8 cellular contexts compared by ENCODE assay signal in genomic region chrX:120603707-120604358, GRCh38. TPM values are rescaled to one million over a fixed set of nuclear protein-coding genes. Genes with fewer than 3 reads are reported as not detected.
DNase-seq lines count a peak whose midpoint lies in the region; ATAC-seq and TF ChIP-seq lines count a peak whose summit lies in the region.

TSS of gene MCTS1 (plus strand) at chrX:120604101. CDS start at chrX:120604237, 136 bp downstream.

- H3K4me1 ChIP-seq in NT2/D1 (ENCODE audit: insufficient read depth, insufficient read length) = no peaks in the 10 kb centered on the region

- peaks cover 13% of the 10 kb centered on the region for H3K4me1 Mint-ChIP-seq in activated CD8-positive, alpha-beta memory T cell treated with anti-CD3 and anti-CD28 coated beads, Interleukin-2, amount 10 ng/mL, durations not matched to agents 7 days and 5 days

- H3K9me3 Mint-ChIP-seq in activated CD8-positive, alpha-beta memory T cell treated with anti-CD3 and anti-CD28 coated beads, Interleukin-2, amount 10 ng/mL, durations not matched to agents 7 days and 5 days (ENCODE audit: low read depth) = no peaks in the 10 kb centered on the region

- in situ Hi-C loops in endometrial microvascular endothelial cells (cut with HindIII; ENCODE audit: inconsistent ontology term, low pct_unique_long_range_greater_than_20kb, low sequenced_read_pairs) = no loop called here

- CTCF ChIA-PET in activated CD8-positive, alpha-beta memory T cell treated with anti-CD3 and anti-CD28 coated beads, Interleukin-2, amount 10 ng/mL, durations not matched to agents 7 days and 5 days (lab: Charles Lee) = interaction anchor here (0.7 to 2.1 kb wide), 2 partner anchors 25 to 43 kb away, joined by 4 to 12 read pairs; partner anchors contain the start of gene CUL4B

- no peak for TF ChIP-seq CTCF in GM20000 (IDR thresholded peaks at IDR 0.05; ENCODE audit: extremely low read depth, missing control alignments)

- DNase-seq in COLO829 (ENCODE audit: low spot score) = peak; percentile 86
- peak; percentile 58 for DNase-seq in GM20000 (ENCODE audit: low spot score)
- DNase-seq in HT1080 (ENCODE audit: low read depth) = peak; percentile 97
- peak; percentile 81 for DNase-seq in NT2/D1 (ENCODE audit: low read depth, low spot score)
- peak; percentile 91 for DNase-seq in activated CD8-positive, alpha-beta memory T cell treated with anti-CD3 and anti-CD28 coated beads, Interleukin-2, amount 10 ng/mL, durations not matched to agents 7 days and 5 days
- no peak for DNase-seq in mesenteric fat pad (ENCODE audit: low spot score)
- peak; percentile 37 for DNase-seq in stimulated activated CD8-positive, alpha-beta memory T cell treated with anti-CD3 and anti-CD28 coated beads, Interleukin-15, amount 100 ng/mL, for 24 hours (ENCODE audit: low read depth)

- H3K36me3 ChIP-seq in NT2/D1 (ENCODE audit: insufficient read depth, insufficient read length, low read length) = peaks cover 26% of the 10 kb centered on the region

- ATAC-seq in activated CD8-positive, alpha-beta memory T cell treated with anti-CD3 and anti-CD28 coated beads, Interleukin-2, amount 10 ng/mL, durations not matched to agents 7 days and 5 days = peak; percentile 98

- no peaks in the 10 kb centered on the region for H3K27me3 Mint-ChIP-seq in activated CD8-positive, alpha-beta memory T cell treated with anti-CD3 and anti-CD28 coated beads, Interleukin-2, amount 10 ng/mL, durations not matched to agents 7 days and 5 days

- H3K4me3 Mint-ChIP-seq in activated CD8-positive, alpha-beta memory T cell treated with anti-CD3 and anti-CD28 coated beads, Interleukin-2, amount 10 ng/mL, durations not matched to agents 7 days and 5 days = peak within 1 kb of the TSS; percentile 95

- peak within 1 kb of the TSS; percentile 98 for H3K27ac Mint-ChIP-seq in activated CD8-positive, alpha-beta memory T cell treated with anti-CD3 and anti-CD28 coated beads, Interleukin-2, amount 10 ng/mL, durations not matched to agents 7 days and 5 days

- H3K36me3 Mint-ChIP-seq in activated CD8-positive, alpha-beta memory T cell treated with anti-CD3 and anti-CD28 coated beads, Interleukin-2, amount 10 ng/mL, durations not matched to agents 7 days and 5 days = peaks cover 4% of the 10 kb centered on the region

- no peaks in the 10 kb centered on the region for H3K9me3 ChIP-seq in NT2/D1 (ENCODE audit: insufficient read depth, low read length)

- peak within 1 kb of the TSS; percentile 76 for H3K4me3 ChIP-seq in NT2/D1 (ENCODE audit: insufficient read length, low read depth)

- peak within 1 kb of the TSS; percentile 87 for H3K9ac ChIP-seq in NT2/D1 (ENCODE audit: insufficient read length, low read depth)

- H3K27me3 ChIP-seq in NT2/D1 (ENCODE audit: insufficient read depth, insufficient read length) = no peaks in the 10 kb centered on the region

RNA-seq across cellular contexts. Expression of gene MCTS1, which starts in this region (rescaled TPM):
- 66.8 and 71.9 TPM in 2 replicates for total RNA-seq in HT1080 (2014; rRNA removed; shearing (Covaris generic))
- 118 and 128 TPM in 2 replicates for polyA plus RNA-seq in HT1080 (2015; cell fraction: cytosol; rRNA removed)
- polyA plus RNA-seq in HT1080 (2015; cell fraction: nucleus; rRNA removed) = 91.6 and 108 TPM in 2 replicates
- 10 to 100 TPM; 45.7 to 57.6 TPM for total RNA-seq in activated CD8-positive, alpha-beta memory T cell treated with anti-CD3 and anti-CD28 coated beads, Interleukin-2, amount 10 ng/mL, durations not matched to agents 7 days and 5 days
- total RNA-seq in endometrial microvascular endothelial cells (ENCODE audit: inconsistent ontology term) (46.5 TPM), mesenteric fat pad (35.0 TPM)
